ENCODE assay signal across 23 cellular contexts in genomic region chr1:174775621-174776020, GRCh38.
"Had no signal": no experiment of that assay in that cellular context is flagged by ENCODE, and none has a peak within 500 bp of the region (broad histone marks: within the 10 kb centered on the region; RNA-seq: fewer than 3 reads in every experiment).

No MANE protein-coding gene starts in this region.

- ATAC-seq: activated CD8-positive, alpha-beta T cell treated with anti-CD3 and anti-CD28 coated beads, Interleukin-2, amount 10 ng/mL, durations not matched to agents 7 days and 5 days; T-helper 17 cell; WTC11 had no signal

- H3K27ac ChIP-seq: adrenal gland, breast epithelium had no signal

- H3K9me3 ChIP-seq: adrenal gland, breast epithelium had no signal

- H3K4me1 ChIP-seq: adrenal gland, breast epithelium had no signal

- H3K4me3 Mint-ChIP-seq: activated CD8-positive, alpha-beta T cell treated with anti-CD3 and anti-CD28 coated beads, Interleukin-2, amount 10 ng/mL, durations not matched to agents 7 days and 5 days; activated naive CD8-positive, alpha-beta T cell treated with anti-CD3 and anti-CD28 coated beads, Interleukin-2, amount 10 ng/mL, durations not matched to agents 7 days and 5 days; T-helper 17 cell; WTC11 had no signal

- H3K27me3 ChIP-seq: adrenal gland, breast epithelium had no signal

- H3K36me3 Mint-ChIP-seq: activated naive CD8-positive, alpha-beta T cell treated with anti-CD3 and anti-CD28 coated beads, Interleukin-2, amount 10 ng/mL, durations not matched to agents 7 days and 5 days; WTC11 had no signal

- H3K27me3 Mint-ChIP-seq: activated naive CD8-positive, alpha-beta T cell treated with anti-CD3 and anti-CD28 coated beads, Interleukin-2, amount 10 ng/mL, durations not matched to agents 7 days and 5 days; T-helper 17 cell had no signal

- H3K27ac Mint-ChIP-seq: activated CD8-positive, alpha-beta T cell treated with anti-CD3 and anti-CD28 coated beads, Interleukin-2, amount 10 ng/mL, durations not matched to agents 7 days and 5 days; activated naive CD8-positive, alpha-beta T cell treated with anti-CD3 and anti-CD28 coated beads, Interleukin-2, amount 10 ng/mL, durations not matched to agents 7 days and 5 days; WTC11 had no signal

- H3K36me3 ChIP-seq: adrenal gland, breast epithelium had no signal

- DNase-seq: activated CD4-positive, alpha-beta T cell treated with anti-CD3 and anti-CD28 coated beads for 48 hours; activated CD4-positive, alpha-beta T cell treated with anti-CD3 and anti-CD28 coated beads, Interleukin-2, amount 50 U/mL, for 4 hours; activated CD4-positive, CD25-positive, alpha-beta regulatory T cell treated with anti-CD3 and anti-CD28 coated beads, Interleukin-2, amount 50 U/mL, for 72 hours; activated CD8-positive, alpha-beta memory T cell treated with anti-CD3 and anti-CD28 coated beads, Interleukin-2, amount 50 U/mL, for 48 hours; activated CD8-positive, alpha-beta T cell treated with anti-CD3 and anti-CD28 coated beads, Interleukin-2, amount 10 ng/mL, durations not matched to agents 7 days and 5 days; activated naive CD4-positive, alpha-beta T cell treated with anti-CD3 and anti-CD28 coated beads, Interleukin-2, amount 50 U/mL, for 16 hours; activated naive CD8-positive, alpha-beta T cell treated with anti-CD3 and anti-CD28 coated beads, Interleukin-2, amount 10 ng/mL, durations not matched to agents 7 days and 5 days; activated T-cell treated with anti-CD3 and anti-CD28 coated beads, Interleukin-2, amount 50 U/mL, for 1 hour; adrenal gland; anterior cingulate cortex; caudate nucleus; NCI-H1105 treated with DMSO at 0.1 percent for 48 hours; NCI-H146; NCI-H1930; NCI-H2171 treated with DMSO at 0.1 percent for 48 hours; NCI-H226; NCI-H526 treated with DMSO at 0.1 percent for 48 hours; NCI-H82; SIG-M5; T-helper 17 cell; T-helper 9 cell had no signal

- H3K4me3 ChIP-seq: adrenal gland, breast epithelium had no signal
